19 cellular contexts compared by ENCODE assay signal in the genomic region with DNA sequence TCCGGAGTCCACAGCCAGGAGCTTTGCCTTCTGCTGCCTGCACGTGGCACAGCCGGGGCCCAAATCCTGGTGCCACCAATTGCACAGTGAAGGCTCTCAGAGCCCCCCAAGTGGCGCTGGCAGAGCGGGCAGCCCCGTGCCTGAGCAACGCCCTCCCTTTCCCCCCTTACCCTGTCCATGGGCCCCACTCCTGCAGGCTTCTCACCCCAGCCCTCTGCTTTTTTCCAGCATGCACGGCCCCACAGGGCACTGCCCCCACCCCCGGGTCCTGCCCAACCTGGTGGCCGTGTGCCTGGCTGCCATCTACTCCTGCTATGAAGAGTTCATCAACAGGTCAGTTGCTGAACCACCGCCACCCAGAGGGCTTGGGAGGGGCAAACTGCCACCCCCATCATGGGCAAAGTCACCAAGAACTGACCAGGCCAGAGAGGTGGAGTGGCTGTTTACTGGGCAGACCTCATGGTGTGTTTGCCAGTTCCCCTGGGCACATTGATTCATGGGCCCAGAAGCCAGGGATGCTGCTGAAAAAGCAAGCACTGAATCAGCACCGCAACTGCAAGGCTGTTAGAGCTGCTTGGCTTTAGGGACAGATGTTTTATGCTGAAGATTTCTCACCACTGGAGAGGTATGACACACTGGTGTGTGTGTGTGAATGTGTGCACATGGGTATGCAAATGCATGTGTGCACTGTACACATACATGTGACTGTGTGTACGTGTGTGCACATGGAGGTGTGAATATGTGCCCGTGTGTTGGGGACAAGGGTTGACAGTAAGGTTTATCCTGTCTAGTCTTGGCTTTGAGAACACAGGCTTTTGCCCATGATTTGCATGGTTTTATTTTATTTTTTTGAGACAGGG.
"Had no signal": no experiment of that assay in that cellular context is flagged by ENCODE, and none has a peak within 500 bp of the region (broad histone marks: within the 10 kb centered on the region; RNA-seq: fewer than 3 reads in every experiment).

No MANE protein-coding gene starts in this region.

- H3K4me3 Mint-ChIP-seq: activated CD4-positive, alpha-beta T cell treated with anti-CD3 and anti-CD28 coated beads for 36 hours; activated CD8-positive, alpha-beta memory T cell treated with anti-CD3 and anti-CD28 coated beads, Interleukin-2, amount 10 ng/mL, durations not matched to agents 7 days and 5 days; activated CD8-positive, alpha-beta T cell treated with anti-CD3 and anti-CD28 coated beads, Interleukin-2, amount 10 ng/mL, durations not matched to agents 7 days and 5 days; activated naive CD8-positive, alpha-beta T cell; mesothelial cell of epicardium; naive thymus-derived CD4-positive, alpha-beta T cell had no signal

- ATAC-seq: activated CD4-positive, alpha-beta T cell treated with anti-CD3 and anti-CD28 coated beads for 36 hours; activated CD8-positive, alpha-beta memory T cell treated with anti-CD3 and anti-CD28 coated beads, Interleukin-2, amount 10 ng/mL, durations not matched to agents 7 days and 5 days; activated CD8-positive, alpha-beta T cell treated with anti-CD3 and anti-CD28 coated beads, Interleukin-2, amount 10 ng/mL, durations not matched to agents 7 days and 5 days; left cardiac atrium; naive thymus-derived CD4-positive, alpha-beta T cell; upper lobe of right lung had no signal

- H3K27ac Mint-ChIP-seq: activated CD4-positive, alpha-beta T cell treated with anti-CD3 and anti-CD28 coated beads for 36 hours; activated CD8-positive, alpha-beta T cell treated with anti-CD3 and anti-CD28 coated beads, Interleukin-2, amount 10 ng/mL, durations not matched to agents 7 days and 5 days; activated naive CD8-positive, alpha-beta T cell; activated T-helper 2 cell treated with anti-CD3 and anti-CD28 coated beads, Interferon-gamma antibody, Interleukin-2, Interleukin-4, amounts not matched to agents 10 μg/mL and 5 μg/mL and 100 μg/mL, durations not matched to agents 14 hours and 24 hours and 36 hours; mesothelial cell of epicardium had no signal

- H3K9me3 Mint-ChIP-seq: activated T-helper 2 cell treated with anti-CD3 and anti-CD28 coated beads, Interferon-gamma antibody, Interleukin-2, Interleukin-4, amounts not matched to agents 10 μg/mL and 5 μg/mL and 100 μg/mL, durations not matched to agents 14 hours and 24 hours and 36 hours; mesothelial cell of epicardium had no signal

- H3K4me1 Mint-ChIP-seq: activated CD4-positive, alpha-beta T cell treated with anti-CD3 and anti-CD28 coated beads for 36 hours had no signal

- DNase-seq: activated CD4-positive, alpha-beta T cell treated with anti-CD3 and anti-CD28 coated beads for 36 hours; activated CD4-positive, CD25-positive, alpha-beta regulatory T cell; activated CD8-positive, alpha-beta memory T cell treated with anti-CD3 and anti-CD28 coated beads, Interleukin-2, amount 10 ng/mL, durations not matched to agents 7 days and 5 days; activated CD8-positive, alpha-beta T cell treated with anti-CD3 and anti-CD28 coated beads, Interleukin-2, amount 10 ng/mL, durations not matched to agents 7 days and 5 days; activated T-cell treated with anti-CD3 and anti-CD28 coated beads, Interleukin-2, amount 50 U/mL, for 48 hours; anterior cingulate cortex; dermis blood vessel endothelial cell; effector CD4-positive, alpha-beta T cell; esophagus squamous epithelium; left cardiac atrium; mammary epithelial cell; naive thymus-derived CD4-positive, alpha-beta T cell; right lobe of liver; stimulated activated CD4-positive, alpha-beta T cell treated with anti-CD3 and anti-CD28 coated beads, Interleukin-2, amount 100 ng/mL, for 48 hours; stomach; upper lobe of right lung had no signal
